In the genomic region with DNA sequence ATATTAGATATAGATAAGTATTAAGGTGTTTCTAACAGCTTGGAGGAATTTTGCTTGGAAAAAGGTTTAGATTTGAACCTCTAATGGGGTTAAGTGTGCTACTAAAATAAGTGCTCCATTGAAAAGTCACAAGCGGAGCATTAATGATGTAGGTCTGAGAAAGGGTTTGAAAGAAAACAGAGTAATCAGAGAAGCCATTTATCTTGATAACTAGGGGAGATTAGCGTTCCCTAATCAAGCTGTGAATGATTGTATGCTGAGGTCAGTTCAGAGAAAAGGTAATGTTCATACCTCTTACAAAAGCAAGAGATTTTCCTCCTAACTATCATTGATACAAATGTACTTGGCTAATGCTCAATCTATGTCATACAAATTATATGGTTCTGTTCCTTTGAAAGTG, we compare ENCODE assay signal across 17 cellular contexts. TPM values are rescaled to one million over a fixed set of nuclear protein-coding genes. Genes with fewer than 3 reads are reported as not detected.
DNase-seq lines count a peak whose midpoint lies in the region; ATAC-seq and TF ChIP-seq lines count a peak whose summit lies in the region.
"Had no signal": no experiment of that assay in that cellular context is flagged by ENCODE, and none has a peak within 500 bp of the region (broad histone marks: within the 10 kb centered on the region; RNA-seq: fewer than 3 reads in every experiment).

No MANE protein-coding gene starts in this region.

- H3K79me2 ChIP-seq in DND-41 (ENCODE audit: insufficient read depth, low read length): peaks cover 62% of the 10 kb centered on the region

- H4K20me1 ChIP-seq in DND-41 (ENCODE audit: insufficient read depth, low read length): no peaks in the 10 kb centered on the region

- intact Hi-C loops in stomach (cut with DNase I; ENCODE audit: low total_unique reads): no loop called here

- TF ChIP-seq EP300 in stomach (IDR thresholded peaks at IDR 0.05): no peak

- H3K27ac Mint-ChIP-seq in stimulated activated naive CD8-positive, alpha-beta T cell treated with anti-CD3 and anti-CD28 coated beads, Interleukin-15, amount 100 ng/mL, for 72 hours: peak overlapping the region in 1 of 2 donors; percentile 68
- H3K27ac Mint-ChIP-seq: activated B cell treated with CpG ODN at 0.5 μM for 24 hours, T-helper 17 cell had no signal

- DNase-seq in DND-41: no peak
- DNase-seq in NCI-H146 (lab: John Stamatoyannopoulos, UW): peak; percentile 35
- no peak for DNase-seq in effector memory CD4-positive, alpha-beta T cell
- DNase-seq in stomach: no peak
- no peak for DNase-seq in middle frontal gyrus (ENCODE audit: extremely low spot score, low spot score)
- no peak for DNase-seq in NCI-H446 (lab: John Stamatoyannopoulos, UW)
- DNase-seq in stimulated activated naive CD8-positive, alpha-beta T cell treated with anti-CD3 and anti-CD28 coated beads, Interleukin-15, amount 100 ng/mL, for 72 hours: no peak
- DNase-seq: activated B cell treated with CpG ODN at 0.5 μM for 24 hours; activated gamma-delta T cell treated with Interleukin-2 at 50 U/mL for 16 hours; EL; NCI-H1092; NK-92 treated with Interleukin-12 subunit alpha and Interleukin-12 subunit beta, amount 100 ng/mL, for 24 hours; Right ventricle myocardium superior; T-helper 17 cell had no signal

- TF ChIP-seq CTCF in DND-41 (IDR thresholded peaks at IDR 0.05; ENCODE audit: borderline replicate concordance, extremely low read depth, low read length, poor library complexity, severe bottlenecking) (no peak), stomach (IDR thresholded peaks at IDR 0.05) (no peak)

- H3K4me3 ChIP-seq in DND-41 (ENCODE audit: low read depth in 1 of 2, low read length in 2 of 2): peak overlapping the region; percentile 25 to 58
- peak overlapping the region; percentile 75 for H3K4me3 ChIP-seq in effector memory CD4-positive, alpha-beta T cell (ENCODE audit: insufficient read depth, low read depth, low read length, poor library complexity, severe bottlenecking)
- peak overlapping the region; percentile 12 to 23 (median 21) for H3K4me3 ChIP-seq in stomach
- H3K4me3 ChIP-seq: right atrium auricular region had no signal

- H3K27ac ChIP-seq in DND-41 (ENCODE audit: low read length): peak overlapping the region; percentile 91
- H3K27ac ChIP-seq in effector memory CD4-positive, alpha-beta T cell (ENCODE audit: insufficient read depth, low read length, poor library complexity, severe bottlenecking): peak overlapping the region; percentile 88
- H3K27ac ChIP-seq in stomach: peak overlapping the region in 3 of 5 donors; percentile 67 to 83 (median 76)
- H3K27ac ChIP-seq: gastroesophageal sphincter, right atrium auricular region had no signal

- 25 to 48% (median 36%) methylated on average over 2 of the region's 2 CpGs for WGBS in stomach, 5 donors

- H3K27me3 ChIP-seq in DND-41 (ENCODE audit: insufficient read depth, low read length, poor library complexity): no peaks in the 10 kb centered on the region
- H3K27me3 ChIP-seq in effector memory CD4-positive, alpha-beta T cell (replicated peaks; ENCODE audit: control insufficient read depth, insufficient read depth, low read length, poor library complexity, severe bottlenecking): no peaks in the 10 kb centered on the region
- no peaks in the 10 kb centered on the region for H3K27me3 ChIP-seq in stomach
- H3K27me3 ChIP-seq: gastroesophageal sphincter, right atrium auricular region had no signal

- H3K4me2 ChIP-seq in DND-41 (ENCODE audit: insufficient read depth, low read length): peak overlapping the region; percentile 66

- H3K36me3 ChIP-seq in DND-41 (ENCODE audit: insufficient read depth, low read length) (peaks cover 7% of the 10 kb centered on the region; the same call in 1 of the 2 replicates), stomach (no peaks in the 10 kb centered on the region)
- no peaks in the 10 kb centered on the region for H3K36me3 ChIP-seq in effector memory CD4-positive, alpha-beta T cell (ENCODE audit: control insufficient read depth, insufficient read depth, low read length)
- H3K36me3 ChIP-seq: gastroesophageal sphincter, right atrium auricular region had no signal

- no peak for TF ChIP-seq POLR2A in stomach (IDR thresholded peaks at IDR 0.05)

- peak overlapping the region in 1 of 2 donors; percentile 74 for H3K4me3 Mint-ChIP-seq in stimulated activated naive CD8-positive, alpha-beta T cell treated with anti-CD3 and anti-CD28 coated beads, Interleukin-15, amount 100 ng/mL, for 72 hours
- H3K4me3 Mint-ChIP-seq: activated B cell treated with CpG ODN at 0.5 μM for 24 hours, T-helper 17 cell had no signal

- H3K27me3 Mint-ChIP-seq in stimulated activated naive CD8-positive, alpha-beta T cell treated with anti-CD3 and anti-CD28 coated beads, Interleukin-15, amount 100 ng/mL, for 72 hours: no peaks in the 10 kb centered on the region
- H3K27me3 Mint-ChIP-seq: activated B cell treated with CpG ODN at 0.5 μM for 24 hours, T-helper 17 cell had no signal

- peaks cover 48% of the 10 kb centered on the region for H3K4me1 Mint-ChIP-seq in stimulated activated naive CD8-positive, alpha-beta T cell treated with anti-CD3 and anti-CD28 coated beads, Interleukin-15, amount 100 ng/mL, for 72 hours

- H2AFZ ChIP-seq in DND-41 (ENCODE audit: low read depth, low read length): peak overlapping the region; percentile 32; the same call in 1 of the 2 replicates

- H3K9me3 Mint-ChIP-seq in stimulated activated naive CD8-positive, alpha-beta T cell treated with anti-CD3 and anti-CD28 coated beads, Interleukin-15, amount 100 ng/mL, for 72 hours: no peaks in the 10 kb centered on the region
- H3K9me3 Mint-ChIP-seq: activated B cell treated with CpG ODN at 0.5 μM for 24 hours had no signal

- peak overlapping the region; percentile 63 for H3K9ac ChIP-seq in DND-41 (ENCODE audit: low read depth, low read length)

- H3K4me1 ChIP-seq in DND-41 (ENCODE audit: insufficient read depth, low read length): peaks cover 77% of the 10 kb centered on the region
- peaks cover 44% of the 10 kb centered on the region for H3K4me1 ChIP-seq in effector memory CD4-positive, alpha-beta T cell (ENCODE audit: control insufficient read depth, insufficient read depth, low read length, poor library complexity, severe bottlenecking)
- peaks cover 2 to 54% (median 11%) of the 10 kb centered on the region in 4 donors for H3K4me1 ChIP-seq in stomach
- H3K4me1 ChIP-seq: gastroesophageal sphincter, right atrium auricular region had no signal

- no peaks in the 10 kb centered on the region for H3K9me3 ChIP-seq in DND-41 (ENCODE audit: insufficient read depth, low read length, severe bottlenecking)
- H3K9me3 ChIP-seq in effector memory CD4-positive, alpha-beta T cell (ENCODE audit: control insufficient read depth, low read length): no peaks in the 10 kb centered on the region
- no peaks in the 10 kb centered on the region for H3K9me3 ChIP-seq in stomach
- H3K9me3 ChIP-seq: gastroesophageal sphincter, right atrium auricular region had no signal

- ATAC-seq in DND-41 (ENCODE audit: insufficient read depth, low read depth): no peak
- no peak for ATAC-seq in stimulated activated naive CD8-positive, alpha-beta T cell treated with anti-CD3 and anti-CD28 coated beads, Interleukin-15, amount 100 ng/mL, for 72 hours
- ATAC-seq: gastroesophageal sphincter, T-helper 17 cell had no signal

RNA-seq across cellular contexts. Expression of gene ARHGAP25, which starts 1.5 kb away (rescaled TPM):
- 10 to 100 TPM in 2 of 5 donors, 1 to 10 TPM in 1, under 1 TPM in 1, not detected in 1; 0.29 to 17.1 (median 8.7) TPM for total RNA-seq in stomach
- 1 to 10 TPM; 3.6 to 6.3 (median 4.0) TPM for polyA plus RNA-seq in stomach
- polyA plus RNA-seq: BJ had no signal

Comparison
In these comparisons a context has a peak if more than half of its experiments do, and no peak if none do; other contexts are left out.
1. H3K4me3 ChIP-seq: peak in every context shown above with its lines; median percentile 75 in effector memory CD4-positive, alpha-beta T cell; 42 in DND-41; 21 in stomach.